8 cellular contexts compared by ENCODE assay signal in the genomic region with DNA sequence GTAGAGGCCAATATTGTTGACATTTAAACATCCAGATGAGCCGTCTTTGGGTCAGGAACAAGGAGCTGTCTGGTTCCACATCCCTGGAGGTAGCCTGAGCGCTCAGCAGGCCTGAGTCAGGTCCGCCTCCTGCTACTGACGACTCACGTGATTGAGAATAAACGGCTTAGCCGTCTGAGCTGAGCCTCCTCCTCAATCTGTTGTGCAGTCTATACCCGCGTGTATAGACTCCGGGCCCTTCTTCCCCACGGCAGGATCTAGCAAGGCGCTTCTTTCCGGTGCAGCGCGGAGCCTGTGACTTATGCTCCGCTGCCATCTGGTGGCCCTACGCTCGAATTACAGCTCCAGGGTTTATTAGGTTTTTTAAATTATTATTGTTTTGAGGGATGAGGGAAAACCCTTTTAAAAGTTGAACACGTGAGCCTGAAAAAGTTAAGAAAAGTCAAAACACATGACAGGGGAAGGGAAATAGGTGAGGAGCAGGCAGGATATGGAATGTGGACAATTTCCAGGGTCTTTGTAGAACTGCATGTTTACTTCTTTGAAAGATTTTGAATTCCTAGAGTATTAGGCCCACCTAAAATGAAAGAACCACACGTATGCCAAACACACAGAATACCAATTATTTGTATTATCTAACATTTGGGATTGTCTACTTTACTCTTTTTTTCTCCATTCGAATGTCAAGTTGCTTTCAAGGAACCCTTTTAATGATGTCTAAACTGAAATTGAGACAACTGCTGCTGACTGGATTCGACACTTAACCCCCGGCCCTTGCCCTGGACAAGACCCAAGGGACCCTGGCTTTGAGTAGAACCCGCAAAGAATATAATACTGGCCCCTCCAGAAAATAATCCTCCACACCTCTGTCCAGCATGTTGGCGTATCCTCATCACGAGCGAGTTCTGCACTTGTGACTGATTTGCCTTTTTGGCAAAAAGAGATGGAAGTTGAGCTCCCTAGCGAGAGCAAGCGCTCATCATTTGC.
A peak's percentile ranks its signal among the peaks of the same experiment; 100 is the strongest.
DNase-seq lines count a peak whose midpoint lies in the region; ATAC-seq and TF ChIP-seq lines count a peak whose summit lies in the region.

No MANE protein-coding gene starts in this region.

- no peaks in the 10 kb centered on the region for H3K27me3 ChIP-seq in heart right ventricle

- H3K27ac ChIP-seq in heart right ventricle = no peak overlapping the region

- WGBS in heart right ventricle, 2 donors = 36 to 38% methylated on average over 29 of the region's 29 CpGs

- DNase-seq in GM12864 (ENCODE audit: low read depth) = peak; percentile 12
- peak; percentile 59 for DNase-seq in NCI-H1105 (lab: John Stamatoyannopoulos, UW)
- peak; percentile 19 to 26 for DNase-seq in SW 1271 (lab: John Stamatoyannopoulos, UW)
- DNase-seq in activated naive CD8-positive, alpha-beta T cell treated with anti-CD3 and anti-CD28 coated beads, Interleukin-2, amount 50 U/mL, for 24 hours = peak; percentile 60
- peak; percentile 46 to 56 for DNase-seq in heart right ventricle
- DNase-seq in retina = peak; percentile 82

- no peak overlapping the region for H3K27ac Mint-ChIP-seq in activated naive CD8-positive, alpha-beta T cell treated with anti-CD3 and anti-CD28 coated beads, Interleukin-2, amount 50 U/mL, for 24 hours

- H3K27me3 Mint-ChIP-seq in activated naive CD8-positive, alpha-beta T cell treated with anti-CD3 and anti-CD28 coated beads, Interleukin-2, amount 50 U/mL, for 24 hours = peaks cover 2% of the 10 kb centered on the region

- no peak overlapping the region for H3K4me3 Mint-ChIP-seq in activated naive CD8-positive, alpha-beta T cell treated with anti-CD3 and anti-CD28 coated beads, Interleukin-2, amount 50 U/mL, for 24 hours

- H3K4me1 ChIP-seq in heart right ventricle = peaks cover 0 to 7% (median 0%) of the 10 kb centered on the region in 9 donors

- no peaks in the 10 kb centered on the region for H3K36me3 Mint-ChIP-seq in activated naive CD8-positive, alpha-beta T cell treated with anti-CD3 and anti-CD28 coated beads, Interleukin-2, amount 50 U/mL, for 24 hours (ENCODE audit: low read depth)

- no peak overlapping the region for H3K4me3 ChIP-seq in GM12864 (ENCODE audit: low read depth, low read length)
- H3K4me3 ChIP-seq in heart right ventricle = peak overlapping the region in 1 of 10 donors; percentile 23

- peaks cover 3% of the 10 kb centered on the region for H3K4me1 Mint-ChIP-seq in activated naive CD8-positive, alpha-beta T cell treated with anti-CD3 and anti-CD28 coated beads, Interleukin-2, amount 50 U/mL, for 24 hours

- no peaks in the 10 kb centered on the region for H3K36me3 ChIP-seq in heart right ventricle

- intact Hi-C loops in heart right ventricle (cut with DNase I) = loop anchor here (1.0 to 5.0 kb wide), 5 partner anchors 208 to 313 kb away; no protein-coding TSS in a partner anchor

- H3K9me3 Mint-ChIP-seq in activated naive CD8-positive, alpha-beta T cell treated with anti-CD3 and anti-CD28 coated beads, Interleukin-2, amount 50 U/mL, for 24 hours = no peaks in the 10 kb centered on the region

- ATAC-seq in HG02588 (IDR thresholded peaks at IDR 0.05; ENCODE audit: unreplicated experiment) = peak; percentile 85
- ATAC-seq in activated naive CD8-positive, alpha-beta T cell treated with anti-CD3 and anti-CD28 coated beads, Interleukin-2, amount 50 U/mL, for 24 hours = peak; percentile 81
- ATAC-seq in heart right ventricle = peak; percentile 73 to 85 (median 81)
- ATAC-seq in GM19328 (IDR thresholded peaks at IDR 0.05; ENCODE audit: unreplicated experiment) = no peak

- TF ChIP-seq CTCF in GM12864 (IDR thresholded peaks at IDR 0.05; ENCODE audit: low read depth, low read length, missing control alignments) = peak; percentile 76
- peak; percentile 89 to 95 (median 91) for TF ChIP-seq CTCF in heart right ventricle (IDR thresholded peaks at IDR 0.05)

- no peaks in the 10 kb centered on the region for H3K9me3 ChIP-seq in heart right ventricle

Comparison
In these comparisons a context has a peak if more than half of its experiments do, and no peak if none do; other contexts are left out.
1. DNase-seq: peak in every context shown above with its lines; median percentile 82 in retina; 60 in activated naive CD8-positive, alpha-beta T cell treated with anti-CD3 and anti-CD28 coated beads, Interleukin-2, amount 50 U/mL, for 24 hours; 59 in NCI-H1105; 51 in heart right ventricle; 22 in SW 1271; 12 in GM12864.